ENCODE assay signal across 12 cellular contexts in the genomic region with DNA sequence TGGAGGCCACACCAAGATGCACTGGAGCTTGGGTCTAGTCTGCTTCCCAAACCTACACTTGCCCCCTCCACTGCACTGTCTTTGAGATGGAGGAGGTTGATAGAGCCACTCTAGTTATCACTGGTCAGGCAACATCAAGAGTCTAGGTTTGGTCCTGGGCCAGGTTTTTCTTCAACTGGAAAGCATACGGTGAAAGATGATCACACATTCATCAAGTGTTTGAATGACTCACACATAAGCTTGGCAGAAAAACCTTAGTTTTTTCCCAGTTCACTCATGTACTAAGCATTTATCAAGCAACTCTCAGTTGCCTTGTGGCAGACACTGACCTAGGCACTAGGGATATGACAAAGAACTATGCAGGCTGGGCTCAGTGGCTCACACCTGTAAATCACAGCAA.
DNase-seq lines count a peak whose midpoint lies in the region; ATAC-seq and TF ChIP-seq lines count a peak whose summit lies in the region.
"Had no signal": no experiment of that assay in that cellular context is flagged by ENCODE, and none has a peak within 500 bp of the region (broad histone marks: within the 10 kb centered on the region; RNA-seq: fewer than 3 reads in every experiment).

No MANE protein-coding gene starts in this region.

- no peak for TF ChIP-seq CTCF in AG09319 (IDR thresholded peaks at IDR 0.05; ENCODE audit: low read depth, low read length)

- no peaks in the 10 kb centered on the region for H3K9me3 Mint-ChIP-seq in activated T-helper 17 cell treated with anti-CD3 and anti-CD28 coated beads, Interleukin-2, amount 50 U/mL, for 72 hours
- H3K9me3 Mint-ChIP-seq in T-helper 2 cell treated with Interferon-gamma antibody and Interleukin-4, amounts not matched to agents 5 μg/mL and 100 μg/mL, for 36 hours: no peaks in the 10 kb centered on the region
- H3K9me3 Mint-ChIP-seq: activated CD8-positive, alpha-beta T cell treated with anti-CD3 and anti-CD28 coated beads for 36 hours had no signal

- H3K27me3 ChIP-seq in aorta (ENCODE audit: control insufficient read depth in 1 of 2, insufficient read depth in 2 of 2, low read length in 1 of 2): no peaks in the 10 kb centered on the region

- H3K4me3 ChIP-seq in aorta (ENCODE audit: low read length in 2 of 2): no peak overlapping the region
- H3K4me3 ChIP-seq: coronary artery had no signal

- ATAC-seq in activated T-helper 17 cell treated with anti-CD3 and anti-CD28 coated beads, Interleukin-2, amount 50 U/mL, for 72 hours (replicated peaks): peak; percentile 56
- no peak for ATAC-seq in aorta (ENCODE audit: low FRiP score)
- ATAC-seq in GM18502 (IDR thresholded peaks at IDR 0.05; ENCODE audit: poor library complexity, unreplicated experiment): no peak
- ATAC-seq: activated CD8-positive, alpha-beta T cell treated with anti-CD3 and anti-CD28 coated beads for 36 hours; left lobe of liver had no signal

- no peaks in the 10 kb centered on the region for H3K4me1 Mint-ChIP-seq in activated T-helper 17 cell treated with anti-CD3 and anti-CD28 coated beads, Interleukin-2, amount 50 U/mL, for 72 hours
- H3K4me1 Mint-ChIP-seq in T-helper 2 cell treated with Interferon-gamma antibody and Interleukin-4, amounts not matched to agents 5 μg/mL and 100 μg/mL, for 36 hours (ENCODE audit: low read depth): no peaks in the 10 kb centered on the region

- no peaks in the 10 kb centered on the region for H3K4me1 ChIP-seq in aorta (ENCODE audit: control insufficient read depth in 1 of 2, insufficient read depth in 2 of 2, low read length in 2 of 2)

- DNase-seq in AG09319 (ENCODE audit: extremely low read depth, low read depth) (peak; percentile 82), HS-27A (ENCODE audit: low read depth) (peak; percentile 64), glomerular visceral epithelial cell (ENCODE audit: extremely low spot score) (peak; percentile 79), aorta (no peak)
- DNase-seq in activated effector memory CD4-positive, alpha-beta T cell treated with Interleukin-2 at 50 U/mL for 16 hours: no peak
- DNase-seq in T-helper 2 cell treated with Interferon-gamma antibody and Interleukin-4, amounts not matched to agents 5 μg/mL and 100 μg/mL, for 36 hours (ENCODE audit: low spot score): no peak
- DNase-seq: activated CD8-positive, alpha-beta T cell treated with anti-CD3 and anti-CD28 coated beads for 36 hours; stimulated activated CD8-positive, alpha-beta memory T cell treated with anti-CD3 and anti-CD28 coated beads, Interleukin-4, amount 100 ng/mL, for 48 hours had no signal

- no peaks in the 10 kb centered on the region for H3K9me3 ChIP-seq in aorta (ENCODE audit: control insufficient read depth, low read length)

- no peak overlapping the region for H3K27ac Mint-ChIP-seq in activated T-helper 17 cell treated with anti-CD3 and anti-CD28 coated beads, Interleukin-2, amount 50 U/mL, for 72 hours
- H3K27ac Mint-ChIP-seq in T-helper 2 cell treated with Interferon-gamma antibody and Interleukin-4, amounts not matched to agents 5 μg/mL and 100 μg/mL, for 36 hours: no peak overlapping the region
- H3K27ac Mint-ChIP-seq: activated CD8-positive, alpha-beta T cell treated with anti-CD3 and anti-CD28 coated beads for 36 hours had no signal

- no peaks in the 10 kb centered on the region for H3K36me3 Mint-ChIP-seq in activated T-helper 17 cell treated with anti-CD3 and anti-CD28 coated beads, Interleukin-2, amount 50 U/mL, for 72 hours (ENCODE audit: low read depth)
- H3K36me3 Mint-ChIP-seq in T-helper 2 cell treated with Interferon-gamma antibody and Interleukin-4, amounts not matched to agents 5 μg/mL and 100 μg/mL, for 36 hours (ENCODE audit: low read depth): no peaks in the 10 kb centered on the region

- no peaks in the 10 kb centered on the region for H3K27me3 Mint-ChIP-seq in activated T-helper 17 cell treated with anti-CD3 and anti-CD28 coated beads, Interleukin-2, amount 50 U/mL, for 72 hours
- H3K27me3 Mint-ChIP-seq in T-helper 2 cell treated with Interferon-gamma antibody and Interleukin-4, amounts not matched to agents 5 μg/mL and 100 μg/mL, for 36 hours (ENCODE audit: low read depth): no peaks in the 10 kb centered on the region
- H3K27me3 Mint-ChIP-seq: activated CD8-positive, alpha-beta T cell treated with anti-CD3 and anti-CD28 coated beads for 36 hours had no signal

- WGBS in aorta, 2 donors: 0 to 1% methylated on average over 1 of the region's 1 CpG

- H3K27ac ChIP-seq in aorta (ENCODE audit: low read depth in 1 of 2, low read length in 2 of 2): no peak overlapping the region
- H3K27ac ChIP-seq: coronary artery had no signal

- intact Hi-C loops in aorta (cut with DNase I): no loop called here

- H3K36me3 ChIP-seq in aorta (ENCODE audit: control insufficient read depth in 1 of 2, insufficient read depth in 2 of 2, low read length in 1 of 2): no peaks in the 10 kb centered on the region

- H3K4me3 Mint-ChIP-seq in activated T-helper 17 cell treated with anti-CD3 and anti-CD28 coated beads, Interleukin-2, amount 50 U/mL, for 72 hours: no peak overlapping the region
- no peak overlapping the region for H3K4me3 Mint-ChIP-seq in T-helper 2 cell treated with Interferon-gamma antibody and Interleukin-4, amounts not matched to agents 5 μg/mL and 100 μg/mL, for 36 hours
- H3K4me3 Mint-ChIP-seq: activated CD8-positive, alpha-beta T cell treated with anti-CD3 and anti-CD28 coated beads for 36 hours had no signal

Comparison
In these comparisons a context has a peak if more than half of its experiments do, and no peak if none do; other contexts are left out.
1. DNase-seq: peak in AG09319 (single experiment), HS-27A (single experiment) and glomerular visceral epithelial cell (single experiment); none in activated effector memory CD4-positive, alpha-beta T cell treated with Interleukin-2 at 50 U/mL for 16 hours (single experiment), T-helper 2 cell treated with Interferon-gamma antibody and Interleukin-4, amounts not matched to agents 5 μg/mL and 100 μg/mL, for 36 hours (single experiment) and aorta (0 of 2).